ENCODE assay signal across 8 cellular contexts in genomic region chr14:74762917-74763802, GRCh38. TPM values are rescaled to one million over a fixed set of nuclear protein-coding genes. Genes with fewer than 3 reads are reported as not detected.
DNase-seq lines count a peak whose midpoint lies in the region; ATAC-seq and TF ChIP-seq lines count a peak whose summit lies in the region.

TSS of gene YLPM1 (plus strand) at chr14:74763316. CDS start at chr14:74763490, 174 bp downstream.

- no peaks in the 10 kb centered on the region for H3K9me3 ChIP-seq in RWPE2 (ENCODE audit: severe bottlenecking)

- peak within 1 kb of the TSS; percentile 81 to 85 for H3K27ac Mint-ChIP-seq in natural killer cell treated with Interleukin-12 subunit alpha and Interleukin-12 subunit beta and Interleukin-15 and Interleukin-18, amount 100 ng/mL, for 72 hours
- peak within 1 kb of the TSS; percentile 98 for H3K27ac Mint-ChIP-seq in stimulated activated naive CD8-positive, alpha-beta T cell treated with anti-CD3 and anti-CD28 coated beads, Interleukin-15, Interleukin-2, amounts not matched to agents 100 ng/mL and 50 ng/mL, for 24 hours

- peak within 1 kb of the TSS; percentile 59 for H3K27ac ChIP-seq in RWPE2 (ENCODE audit: poor library complexity, severe bottlenecking)

- H3K4me3 Mint-ChIP-seq in natural killer cell treated with Interleukin-12 subunit alpha and Interleukin-12 subunit beta and Interleukin-15 and Interleukin-18, amount 100 ng/mL, for 72 hours, result peak within 1 kb of the TSS; percentile 86
- H3K4me3 Mint-ChIP-seq in stimulated activated naive CD8-positive, alpha-beta T cell treated with anti-CD3 and anti-CD28 coated beads, Interleukin-15, Interleukin-2, amounts not matched to agents 100 ng/mL and 50 ng/mL, for 24 hours, result peak within 1 kb of the TSS; percentile 91

- H3K36me3 ChIP-seq in RWPE2 (ENCODE audit: low read depth), result peaks cover 37% of the 10 kb centered on the region

- peaks cover 16% of the 10 kb centered on the region for H3K4me1 ChIP-seq in RWPE2 (ENCODE audit: insufficient read depth, poor library complexity, severe bottlenecking)

- H3K27me3 ChIP-seq in RWPE2 (ENCODE audit: insufficient read depth, poor library complexity, severe bottlenecking), result no peaks in the 10 kb centered on the region

- ATAC-seq in RWPE2 (ENCODE audit: low read depth), result peak; percentile 94
- ATAC-seq in natural killer cell treated with Interleukin-12 subunit alpha and Interleukin-12 subunit beta and Interleukin-15 and Interleukin-18, amount 100 ng/mL, for 72 hours, result peak; percentile 98 to 99

- TF ChIP-seq CTCF in LNCaP clone FGC (IDR thresholded peaks at IDR 0.05; ENCODE audit: control insufficient read depth, extremely low read depth, insufficient read depth) (peak; percentile 65), RWPE2 (IDR thresholded peaks at IDR 0.05; ENCODE audit: poor library complexity, severe bottlenecking) (peak; percentile 91)

- H3K4me3 ChIP-seq in LNCaP clone FGC (ENCODE audit: low read depth, low read length) (peak within 1 kb of the TSS; percentile 91), RWPE2 (ENCODE audit: severe bottlenecking) (peak within 1 kb of the TSS; percentile 83)

- DNase-seq in EL (peak; percentile 96), GOT3 (lab: John Stamatoyannopoulos, UW) (peak; percentile 65), LNCaP clone FGC (ENCODE audit: low read depth) (peak; percentile 96), RWPE2 (ENCODE audit: low spot score) (peak; percentile 94), fibroblast of peridontal ligament (ENCODE audit: extremely low read depth) (peak; percentile 99)
- peak; percentile 85 for DNase-seq in activated T-helper 9 cell treated with anti-CD3 and anti-CD28 coated beads, Interleukin-2, amount 50 U/mL, for 16 hours (ENCODE audit: low read depth)
- peak; percentile 94 for DNase-seq in natural killer cell treated with Interleukin-12 subunit alpha and Interleukin-12 subunit beta and Interleukin-15 and Interleukin-18, amount 100 ng/mL, for 72 hours (ENCODE audit: low spot score)

- peaks cover 8% of the 10 kb centered on the region for H3K36me3 Mint-ChIP-seq in natural killer cell treated with Interleukin-12 subunit alpha and Interleukin-12 subunit beta and Interleukin-15 and Interleukin-18, amount 100 ng/mL, for 72 hours
- peaks cover 26% of the 10 kb centered on the region for H3K36me3 Mint-ChIP-seq in stimulated activated naive CD8-positive, alpha-beta T cell treated with anti-CD3 and anti-CD28 coated beads, Interleukin-15, Interleukin-2, amounts not matched to agents 100 ng/mL and 50 ng/mL, for 24 hours (ENCODE audit: low read depth)

- peaks cover 33 to 43% of the 10 kb centered on the region in 2 donors for H3K4me1 Mint-ChIP-seq in natural killer cell treated with Interleukin-12 subunit alpha and Interleukin-12 subunit beta and Interleukin-15 and Interleukin-18, amount 100 ng/mL, for 72 hours (ENCODE audit: low read depth in 2 of 2)
- peaks cover 54% of the 10 kb centered on the region for H3K4me1 Mint-ChIP-seq in stimulated activated naive CD8-positive, alpha-beta T cell treated with anti-CD3 and anti-CD28 coated beads, Interleukin-15, Interleukin-2, amounts not matched to agents 100 ng/mL and 50 ng/mL, for 24 hours (ENCODE audit: low read depth)

- H3K27me3 Mint-ChIP-seq in natural killer cell treated with Interleukin-12 subunit alpha and Interleukin-12 subunit beta and Interleukin-15 and Interleukin-18, amount 100 ng/mL, for 72 hours, result no peaks in the 10 kb centered on the region
- no peaks in the 10 kb centered on the region for H3K27me3 Mint-ChIP-seq in stimulated activated naive CD8-positive, alpha-beta T cell treated with anti-CD3 and anti-CD28 coated beads, Interleukin-15, Interleukin-2, amounts not matched to agents 100 ng/mL and 50 ng/mL, for 24 hours

- H3K9me3 Mint-ChIP-seq in natural killer cell treated with Interleukin-12 subunit alpha and Interleukin-12 subunit beta and Interleukin-15 and Interleukin-18, amount 100 ng/mL, for 72 hours, result no peaks in the 10 kb centered on the region
- H3K9me3 Mint-ChIP-seq in stimulated activated naive CD8-positive, alpha-beta T cell treated with anti-CD3 and anti-CD28 coated beads, Interleukin-15, Interleukin-2, amounts not matched to agents 100 ng/mL and 50 ng/mL, for 24 hours, result no peaks in the 10 kb centered on the region

RNA-seq across cellular contexts. Expression of gene YLPM1, which starts in this region (rescaled TPM):
- 10 to 100 TPM; 53.6 to 74.8 TPM for total RNA-seq in natural killer cell treated with Interleukin-12 subunit alpha and Interleukin-12 subunit beta and Interleukin-15 and Interleukin-18, amount 100 ng/mL, for 72 hours

Comparison
In these comparisons a context has a peak if more than half of its experiments do, and no peak if none do; other contexts are left out.
1. Peak in every context shown above with its lines: DNase-seq, ATAC-seq, H3K4me3 ChIP-seq and H3K27ac ChIP-seq.